Comparison of ENCODE assay signal across 1 cellular context in genomic region chr6:69578366-69578890, GRCh38.
TF ChIP-seq lines count a peak whose summit lies in the region.

No MANE protein-coding gene starts in this region.

TF ChIP-seq in GM23338, 12 proteins besides CTCF, POLR2A, EP300 and RAD21 (continued from another document):
- TF ChIP-seq ETS1 (IDR thresholded peaks at IDR 0.05) (no peak), NANOG (IDR thresholded peaks at IDR 0.05; ENCODE audit: borderline replicate concordance) (no peak), JUNB (IDR thresholded peaks at IDR 0.05; ENCODE audit: unreplicated experiment) (no peak), ZNF114 (CRISPR knock-in tag; IDR thresholded peaks at IDR 0.05) (no peak), ZNF331 (CRISPR knock-in tag; IDR thresholded peaks at IDR 0.05; ENCODE audit: low read depth) (no peak)
- TF ChIP-seq, protein P1, sequence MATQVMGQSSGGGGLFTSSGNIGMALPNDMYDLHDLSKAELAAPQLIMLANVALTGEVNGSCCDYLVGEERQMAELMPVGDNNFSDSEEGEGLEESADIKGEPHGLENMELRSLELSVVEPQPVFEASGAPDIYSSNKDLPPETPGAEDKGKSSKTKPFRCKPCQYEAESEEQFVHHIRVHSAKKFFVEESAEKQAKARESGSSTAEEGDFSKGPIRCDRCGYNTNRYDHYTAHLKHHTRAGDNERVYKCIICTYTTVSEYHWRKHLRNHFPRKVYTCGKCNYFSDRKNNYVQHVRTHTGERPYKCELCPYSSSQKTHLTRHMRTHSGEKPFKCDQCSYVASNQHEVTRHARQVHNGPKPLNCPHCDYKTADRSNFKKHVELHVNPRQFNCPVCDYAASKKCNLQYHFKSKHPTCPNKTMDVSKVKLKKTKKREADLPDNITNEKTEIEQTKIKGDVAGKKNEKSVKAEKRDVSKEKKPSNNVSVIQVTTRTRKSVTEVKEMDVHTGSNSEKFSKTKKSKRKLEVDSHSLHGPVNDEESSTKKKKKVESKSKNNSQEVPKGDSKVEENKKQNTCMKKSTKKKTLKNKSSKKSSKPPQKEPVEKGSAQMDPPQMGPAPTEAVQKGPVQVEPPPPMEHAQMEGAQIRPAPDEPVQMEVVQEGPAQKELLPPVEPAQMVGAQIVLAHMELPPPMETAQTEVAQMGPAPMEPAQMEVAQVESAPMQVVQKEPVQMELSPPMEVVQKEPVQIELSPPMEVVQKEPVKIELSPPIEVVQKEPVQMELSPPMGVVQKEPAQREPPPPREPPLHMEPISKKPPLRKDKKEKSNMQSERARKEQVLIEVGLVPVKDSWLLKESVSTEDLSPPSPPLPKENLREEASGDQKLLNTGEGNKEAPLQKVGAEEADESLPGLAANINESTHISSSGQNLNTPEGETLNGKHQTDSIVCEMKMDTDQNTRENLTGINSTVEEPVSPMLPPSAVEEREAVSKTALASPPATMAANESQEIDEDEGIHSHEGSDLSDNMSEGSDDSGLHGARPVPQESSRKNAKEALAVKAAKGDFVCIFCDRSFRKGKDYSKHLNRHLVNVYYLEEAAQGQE (IDR thresholded peaks at IDR 0.05; ENCODE audit: unreplicated experiment), result no peak
